ENCODE assay signal across 30 cellular contexts in the genomic region with DNA sequence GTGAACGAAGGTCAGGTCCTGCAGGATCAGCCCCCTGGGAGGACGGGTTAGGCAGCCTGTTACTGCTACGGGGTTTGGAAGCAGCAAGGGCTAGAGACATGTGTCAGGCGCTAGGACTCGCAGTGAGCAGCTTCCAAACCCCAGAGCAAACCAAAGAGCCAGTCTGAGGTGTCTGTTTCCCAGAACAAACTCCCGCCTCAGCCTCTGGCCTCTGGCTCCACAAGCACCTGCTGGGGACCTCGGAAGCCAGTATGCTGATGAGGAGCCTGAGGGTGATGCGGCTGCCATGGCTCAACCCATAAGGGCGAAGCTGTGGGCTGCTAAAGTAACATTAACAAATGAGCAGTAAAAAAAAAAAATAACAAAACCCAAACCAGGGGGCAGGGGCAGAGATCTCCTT. TPM values are rescaled to one million over a fixed set of nuclear protein-coding genes. Genes with fewer than 3 reads are reported as not detected.
DNase-seq lines count a peak whose midpoint lies in the region; ATAC-seq and TF ChIP-seq lines count a peak whose summit lies in the region.
"Had no signal": no experiment of that assay in that cellular context is flagged by ENCODE, and none has a peak within 500 bp of the region (broad histone marks: within the 10 kb centered on the region; RNA-seq: fewer than 3 reads in every experiment).

No MANE protein-coding gene starts in this region.

- peak overlapping the region; percentile 75 for H3K27ac Mint-ChIP-seq in activated naive CD4-positive, alpha-beta T cell treated with anti-CD3 and anti-CD28 coated beads, Interleukin-2, amount 10 ng/mL, durations not matched to agents 7 days and 5 days
- H3K27ac Mint-ChIP-seq in glutamatergic neuron (ENCODE audit: unreplicated experiment) = peak overlapping the region; percentile 55
- peak overlapping the region; percentile 92 for H3K27ac Mint-ChIP-seq in stimulated activated naive B cell treated with anti-CD40 and anti-IgM and Interleukin-4, amounts not matched to agents 10 μg/mL and 1 μg/mL and 100 μg/mL, for 72 hours
- H3K27ac Mint-ChIP-seq: H9 had no signal

- no peaks in the 10 kb centered on the region for H4K20me1 ChIP-seq in PC-9 (ENCODE audit: insufficient read depth)

- no peaks in the 10 kb centered on the region for H3K9me3 ChIP-seq in PC-9 (ENCODE audit: insufficient read depth, low read depth)
- H3K9me3 ChIP-seq: Caco-2, tibial artery, vagina had no signal

- H3K27me3 ChIP-seq in PC-9 (ENCODE audit: insufficient read depth, low read depth) = no peaks in the 10 kb centered on the region
- H3K27me3 ChIP-seq: tibial artery, vagina had no signal

- no peak for DNase-seq in activated naive CD4-positive, alpha-beta T cell treated with anti-CD3 and anti-CD28 coated beads, Interleukin-2, amount 10 ng/mL, durations not matched to agents 7 days and 5 days
- no peak for DNase-seq in activated naive CD4-positive, alpha-beta T cell treated with Interleukin-2 at 50 U/mL for 16 hours
- DNase-seq in ELF-1 (ENCODE audit: low read depth, low spot score) = peak; percentile 30
- no peak for DNase-seq in glutamatergic neuron
- no peak for DNase-seq in stimulated activated naive B cell treated with anti-CD40 and anti-IgM and Interleukin-4, amounts not matched to agents 10 μg/mL and 1 μg/mL and 100 μg/mL, for 72 hours
- DNase-seq in stimulated activated CD4-positive, alpha-beta T cell treated with anti-CD3 and anti-CD28 coated beads, Interleukin-4, amount 100 ng/mL, for 1 hour = no peak
- no peak for DNase-seq in PC-9
- DNase-seq: activated CD4-positive, CD25-positive, alpha-beta regulatory T cell; activated naive CD4-positive, alpha-beta T cell; activated T-cell treated with anti-CD3 and anti-CD28 coated beads, Interleukin-2, amount 50 U/mL, for 1 hour; Caco-2; DMS53; effector CD4-positive, alpha-beta T cell; H9; immature natural killer cell; left colon; mesenchymal stem cell; NCI-H1417; NCI-H2029; NCI-H510A treated with DMSO at 0.1 percent for 48 hours; RPMI8226; stimulated activated CD4-positive, alpha-beta T cell treated with anti-CD3 and anti-CD28 coated beads, Interleukin-1b, Interleukin-23, amount 100 ng/mL, for 48 hours; tibial artery had no signal

- no peaks in the 10 kb centered on the region for H3K9me2 ChIP-seq in PC-9 (ENCODE audit: insufficient read depth)

- BruUV-seq in PC-9 (replicated peaks; lab: Mats Ljungman, UMichigan) = no TSS peak

- H3K27ac ChIP-seq in PC-9 = no peak overlapping the region
- H3K27ac ChIP-seq: HL-60, KMS-11, tibial artery, vagina had no signal

- H3K36me3 ChIP-seq in PC-9 (ENCODE audit: low read depth) = no peaks in the 10 kb centered on the region

- no peak for ATAC-seq in stimulated activated naive B cell treated with anti-CD40 and anti-IgM and Interleukin-4, amounts not matched to agents 10 μg/mL and 1 μg/mL and 100 μg/mL, for 72 hours (replicated peaks)
- ATAC-seq: left colon had no signal

- H3K9me3 Mint-ChIP-seq in activated naive CD4-positive, alpha-beta T cell treated with anti-CD3 and anti-CD28 coated beads, Interleukin-2, amount 10 ng/mL, durations not matched to agents 7 days and 5 days = no peaks in the 10 kb centered on the region
- peaks cover 12% of the 10 kb centered on the region for H3K9me3 Mint-ChIP-seq in glutamatergic neuron (ENCODE audit: unreplicated experiment)
- H3K9me3 Mint-ChIP-seq in stimulated activated naive B cell treated with anti-CD40 and anti-IgM and Interleukin-4, amounts not matched to agents 10 μg/mL and 1 μg/mL and 100 μg/mL, for 72 hours = no peaks in the 10 kb centered on the region
- H3K9me3 Mint-ChIP-seq: H9, immature natural killer cell had no signal

- no peak overlapping the region for H3K4me3 Mint-ChIP-seq in activated naive CD4-positive, alpha-beta T cell treated with anti-CD3 and anti-CD28 coated beads, Interleukin-2, amount 10 ng/mL, durations not matched to agents 7 days and 5 days
- H3K4me3 Mint-ChIP-seq in glutamatergic neuron (ENCODE audit: unreplicated experiment) = no peak overlapping the region
- H3K4me3 Mint-ChIP-seq in stimulated activated naive B cell treated with anti-CD40 and anti-IgM and Interleukin-4, amounts not matched to agents 10 μg/mL and 1 μg/mL and 100 μg/mL, for 72 hours = peak overlapping the region; percentile 52 to 67
- H3K4me3 Mint-ChIP-seq: H9 had no signal

- TF ChIP-seq CTCF in glutamatergic neuron (IDR thresholded peaks at IDR 0.05; ENCODE audit: partially characterized antibody, unreplicated experiment) (no peak), PC-9 (conservative IDR thresholded peaks at IDR 0.05) (no peak)

- H2AFZ ChIP-seq in PC-9 = no peak overlapping the region

- H3K4me1 ChIP-seq in PC-9 (replicated peaks; ENCODE audit: insufficient read depth) = no peaks in the 10 kb centered on the region
- H3K4me1 ChIP-seq: Caco-2, vagina had no signal

- H3F3A ChIP-seq in PC-9 (ENCODE audit: insufficient read depth, low read depth) = no peaks in the 10 kb centered on the region

- peaks cover 43% of the 10 kb centered on the region for H3K4me1 Mint-ChIP-seq in activated naive CD4-positive, alpha-beta T cell treated with anti-CD3 and anti-CD28 coated beads, Interleukin-2, amount 10 ng/mL, durations not matched to agents 7 days and 5 days
- peaks cover 11% of the 10 kb centered on the region for H3K4me1 Mint-ChIP-seq in glutamatergic neuron (ENCODE audit: low read depth, unreplicated experiment)
- peaks cover 32 to 47% of the 10 kb centered on the region in 2 donors for H3K4me1 Mint-ChIP-seq in stimulated activated naive B cell treated with anti-CD40 and anti-IgM and Interleukin-4, amounts not matched to agents 10 μg/mL and 1 μg/mL and 100 μg/mL, for 72 hours

- no peak overlapping the region for H3K4me3 ChIP-seq in PC-9
- H3K4me3 ChIP-seq: tibial artery, vagina had no signal

- no peaks in the 10 kb centered on the region for H3K79me2 ChIP-seq in PC-9 (ENCODE audit: low read depth)

- H3K27me3 Mint-ChIP-seq in activated naive CD4-positive, alpha-beta T cell treated with anti-CD3 and anti-CD28 coated beads, Interleukin-2, amount 10 ng/mL, durations not matched to agents 7 days and 5 days = no peaks in the 10 kb centered on the region
- H3K27me3 Mint-ChIP-seq in glutamatergic neuron (ENCODE audit: unreplicated experiment) = peaks cover 6% of the 10 kb centered on the region
- no peaks in the 10 kb centered on the region for H3K27me3 Mint-ChIP-seq in stimulated activated naive B cell treated with anti-CD40 and anti-IgM and Interleukin-4, amounts not matched to agents 10 μg/mL and 1 μg/mL and 100 μg/mL, for 72 hours

- no peak overlapping the region for H3K4me2 ChIP-seq in PC-9
- H3K4me2 ChIP-seq: KMS-11 had no signal

- H3K36me3 Mint-ChIP-seq in activated naive CD4-positive, alpha-beta T cell treated with anti-CD3 and anti-CD28 coated beads, Interleukin-2, amount 10 ng/mL, durations not matched to agents 7 days and 5 days = peaks cover 56% of the 10 kb centered on the region
- peaks cover 7% of the 10 kb centered on the region for H3K36me3 Mint-ChIP-seq in glutamatergic neuron (ENCODE audit: unreplicated experiment)
- H3K36me3 Mint-ChIP-seq in stimulated activated naive B cell treated with anti-CD40 and anti-IgM and Interleukin-4, amounts not matched to agents 10 μg/mL and 1 μg/mL and 100 μg/mL, for 72 hours = peaks cover 67 to 85% of the 10 kb centered on the region in 2 donors

- intact Hi-C loops in PC-9 (cut with micrococcal nuclease; ENCODE audit: unreplicated experiment) = no loop called here

- CTCF ChIA-PET in activated naive CD4-positive, alpha-beta T cell treated with anti-CD3 and anti-CD28 coated beads, Interleukin-2, amount 10 ng/mL, durations not matched to agents 7 days and 5 days (lab: Charles Lee) = interaction anchor here (2.0 kb wide), 1 partner anchor 167 kb away, joined by 8 read pairs; no protein-coding TSS in a partner anchor
- CTCF ChIA-PET in PC-9 (lab: Charles Lee) = interaction anchor here (0.6 kb wide), 1 partner anchor 29 kb away, joined by 3 read pairs; no protein-coding TSS in a partner anchor

- POLR2A ChIA-PET in PC-9 (lab: Charles Lee; ENCODE audit: unreplicated experiment) = no interaction called here

RNA-seq across cellular contexts. Expression of a gene that starts 35.0 kb away (rescaled TPM):
- total RNA-seq in glutamatergic neuron (ENCODE audit: unreplicated experiment) (not detected), PC-9 (2021) (not detected in 2 replicates)
- total RNA-seq: bronchial epithelial cell, G401, right cardiac atrium, SK-MEL-5, vagina had no signal

RNA-seq across cellular contexts. Expression of a gene that starts 49.3 kb away (rescaled TPM):
- total RNA-seq in glutamatergic neuron (ENCODE audit: unreplicated experiment) = 24.8 TPM
- 31.7 and 33.5 TPM in 2 replicates for total RNA-seq in PC-9 (2021)

Comparison
In these comparisons a context has a peak if more than half of its experiments do, and no peak if none do; other contexts are left out.
1. H3K4me3 Mint-ChIP-seq: peak in stimulated activated naive B cell treated with anti-CD40 and anti-IgM and Interleukin-4, amounts not matched to agents 10 μg/mL and 1 μg/mL and 100 μg/mL, for 72 hours (2 of 2); none in activated naive CD4-positive, alpha-beta T cell treated with anti-CD3 and anti-CD28 coated beads, Interleukin-2, amount 10 ng/mL, durations not matched to agents 7 days and 5 days (single experiment) and glutamatergic neuron (single experiment).
2. Peak in every context shown above with its lines, with median percentiles within 50 percentile points of each other: H3K27ac Mint-ChIP-seq.